11 cellular contexts compared by ENCODE assay signal in genomic region chr10:124522903-124523260, GRCh38.
DNase-seq lines count a peak whose midpoint lies in the region; TF ChIP-seq lines count a peak whose summit lies in the region.
"Had no signal": no experiment of that assay in that cellular context is flagged by ENCODE, and none has a peak within 500 bp of the region (broad histone marks: within the 10 kb centered on the region; RNA-seq: fewer than 3 reads in every experiment).

No MANE protein-coding gene starts in this region.

- no peak overlapping the region for H3K27ac Mint-ChIP-seq in T-helper 2 cell treated with Interferon-gamma antibody and Interleukin-4, amounts not matched to agents 5 μg/mL and 100 μg/mL, for 36 hours

- peak overlapping the region in 3 of 4 donors; percentile 12 to 58 (median 26) for H3K4me3 ChIP-seq in esophagus squamous epithelium
- no peak overlapping the region for H3K4me3 ChIP-seq in skeletal muscle tissue (ENCODE audit: low read length in 3 of 3)
- H3K4me3 ChIP-seq in WERI-Rb-1 (ENCODE audit: low read depth, low read length), result no peak overlapping the region

- H3K9me3 ChIP-seq in esophagus squamous epithelium (no peaks in the 10 kb centered on the region), skeletal muscle tissue (ENCODE audit: control insufficient read depth in 3 of 3, low read length in 3 of 3) (no peaks in the 10 kb centered on the region), WERI-Rb-1 (ENCODE audit: severe bottlenecking) (no peaks in the 10 kb centered on the region)
- H3K9me3 ChIP-seq: vagina had no signal

- H3K4me1 ChIP-seq in esophagus squamous epithelium, result peaks cover 15 to 38% (median 19%) of the 10 kb centered on the region in 3 donors
- peaks cover 20 to 43% (median 35%) of the 10 kb centered on the region in 3 donors for H3K4me1 ChIP-seq in skeletal muscle tissue (ENCODE audit: control insufficient read depth in 3 of 3, insufficient read depth in 3 of 3, low read length in 3 of 3)

- H3K27ac ChIP-seq in esophagus squamous epithelium (peak overlapping the region in 3 of 4 donors; percentile 11 to 73 (median 52)), skeletal muscle tissue (ENCODE audit: low read depth, low read length) (peak overlapping the region; percentile 41), WERI-Rb-1 (no peak overlapping the region)

- peaks cover 0 to 10% (median 0%) of the 10 kb centered on the region in 3 donors for H3K36me3 ChIP-seq in esophagus squamous epithelium
- H3K36me3 ChIP-seq in skeletal muscle tissue (ENCODE audit: control insufficient read depth in 3 of 3, insufficient read depth in 3 of 3, low read length in 3 of 3), result no peaks in the 10 kb centered on the region
- no peaks in the 10 kb centered on the region for H3K36me3 ChIP-seq in WERI-Rb-1
- H3K36me3 ChIP-seq: vagina had no signal

- H3K9ac ChIP-seq in skeletal muscle tissue (ENCODE audit: low read depth in 1 of 3, low read length in 3 of 3), result no peak overlapping the region

- no peak for TF ChIP-seq POLR2A in esophagus squamous epithelium (IDR thresholded peaks at IDR 0.05)

- TF ChIP-seq CTCF in esophagus squamous epithelium (IDR thresholded peaks at IDR 0.05) (no peak), WERI-Rb-1 (IDR thresholded peaks at IDR 0.05; ENCODE audit: low read depth, low read length) (no peak)

- WGBS in esophagus squamous epithelium, 2 donors, result 27 to 41% methylated on average over 9 to 14 of the region's 15 CpGs

- H3K4me1 Mint-ChIP-seq in T-helper 2 cell treated with Interferon-gamma antibody and Interleukin-4, amounts not matched to agents 5 μg/mL and 100 μg/mL, for 36 hours (ENCODE audit: low read depth), result no peaks in the 10 kb centered on the region

- no peaks in the 10 kb centered on the region for H3K9me3 Mint-ChIP-seq in T-helper 2 cell treated with Interferon-gamma antibody and Interleukin-4, amounts not matched to agents 5 μg/mL and 100 μg/mL, for 36 hours

- H3K27me3 Mint-ChIP-seq in T-helper 2 cell treated with Interferon-gamma antibody and Interleukin-4, amounts not matched to agents 5 μg/mL and 100 μg/mL, for 36 hours (ENCODE audit: low read depth), result peaks cover 2% of the 10 kb centered on the region

- peak; percentile 65 for DNase-seq in HT-29 (ENCODE audit: low spot score)
- DNase-seq in NCI-H748 (lab: John Stamatoyannopoulos, UW; ENCODE audit: unreplicated experiment), result peak; percentile 73
- DNase-seq in esophagus squamous epithelium (lab: John Stamatoyannopoulos, UW), result no peak
- no peak for DNase-seq in WERI-Rb-1
- no peak for DNase-seq in T-helper 2 cell treated with Interferon-gamma antibody and Interleukin-4, amounts not matched to agents 5 μg/mL and 100 μg/mL, for 36 hours (ENCODE audit: low spot score)
- DNase-seq in NOMO-1 treated with DMSO at 0.1 percent for 48 hours (lab: John Stamatoyannopoulos, UW; ENCODE audit: unreplicated experiment), result no peak
- DNase-seq in GM19240 (ENCODE audit: insufficient read length, low spot score), result no peak
- DNase-seq: NCI-H226; stimulated activated CD4-positive, alpha-beta T cell treated with anti-CD3 and anti-CD28 coated beads, Interleukin-4, amount 100 ng/mL, for 4 hours had no signal

- no peak overlapping the region for H3K4me3 Mint-ChIP-seq in T-helper 2 cell treated with Interferon-gamma antibody and Interleukin-4, amounts not matched to agents 5 μg/mL and 100 μg/mL, for 36 hours

- H3K27me3 ChIP-seq in esophagus squamous epithelium, result no peaks in the 10 kb centered on the region
- no peaks in the 10 kb centered on the region for H3K27me3 ChIP-seq in skeletal muscle tissue (ENCODE audit: control insufficient read depth in 3 of 3, insufficient read depth in 3 of 3, low read length in 3 of 3)
- H3K27me3 ChIP-seq in WERI-Rb-1 (ENCODE audit: insufficient read depth, low read depth, severe bottlenecking), result no peaks in the 10 kb centered on the region
- H3K27me3 ChIP-seq: vagina had no signal

- intact Hi-C loops in esophagus squamous epithelium (cut with DNase I), result no loop called here

- H3K36me3 Mint-ChIP-seq in T-helper 2 cell treated with Interferon-gamma antibody and Interleukin-4, amounts not matched to agents 5 μg/mL and 100 μg/mL, for 36 hours (ENCODE audit: low read depth), result no peaks in the 10 kb centered on the region

Comparison
In these comparisons a context has a peak if more than half of its experiments do, and no peak if none do; other contexts are left out.
1. DNase-seq: peak in HT-29 (single experiment) and NCI-H748 (single experiment); none in esophagus squamous epithelium (single experiment), WERI-Rb-1 (single experiment), T-helper 2 cell treated with Interferon-gamma antibody and Interleukin-4, amounts not matched to agents 5 μg/mL and 100 μg/mL, for 36 hours (single experiment), NOMO-1 treated with DMSO at 0.1 percent for 48 hours (single experiment) and GM19240 (single experiment).
2. H3K4me3 ChIP-seq: peak in esophagus squamous epithelium (3 of 4); none in skeletal muscle tissue (0 of 3) and WERI-Rb-1 (single experiment).